In the genomic region with DNA sequence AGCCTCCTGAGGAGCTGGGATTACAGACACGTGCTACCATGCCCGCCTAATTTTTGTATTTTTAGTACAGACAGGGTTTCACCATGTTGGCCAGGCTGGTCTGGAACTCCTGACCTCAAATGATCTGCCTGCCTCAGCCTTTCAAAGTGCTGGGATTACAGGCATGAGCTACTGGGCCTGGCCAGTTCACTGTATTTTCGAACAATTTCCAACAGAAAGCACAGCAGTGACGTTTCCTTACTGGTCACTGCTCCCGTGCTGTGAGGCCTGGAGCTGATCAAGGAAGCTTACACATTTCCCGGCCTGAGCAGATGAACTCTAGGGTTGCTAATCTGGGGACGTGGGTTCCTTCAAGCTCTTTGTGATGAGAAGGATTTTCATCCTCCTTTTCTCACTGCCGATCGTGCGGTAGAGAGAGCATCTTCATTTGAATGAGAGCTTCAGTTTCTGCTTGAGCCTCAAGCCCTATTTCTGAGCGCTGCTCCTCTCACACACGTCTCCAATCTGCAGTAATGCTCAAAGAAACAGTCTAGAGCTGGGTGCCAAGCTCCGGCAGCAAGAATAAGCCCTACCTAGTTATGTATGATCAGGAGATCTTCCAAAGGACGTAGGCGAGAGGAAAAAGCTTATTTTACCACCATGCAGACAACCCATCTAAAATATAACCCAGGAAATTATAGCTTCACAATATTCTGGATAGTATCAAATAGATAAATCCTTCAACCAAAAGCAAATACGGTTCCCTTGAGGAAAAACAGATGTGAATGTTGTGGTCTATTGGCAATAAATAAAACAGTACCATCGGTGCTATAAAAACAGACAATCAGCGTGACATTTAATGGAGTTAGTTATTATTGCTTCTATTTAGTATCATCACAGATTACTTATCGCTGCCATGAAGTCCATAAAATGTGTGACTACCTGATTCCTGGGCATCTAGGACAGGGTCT, we compare ENCODE assay signal across 17 cellular contexts. TPM values are rescaled to one million over a fixed set of nuclear protein-coding genes. Genes with fewer than 3 reads are reported as not detected.
A peak's percentile ranks its signal among the peaks of the same experiment; 100 is the strongest.
DNase-seq lines count a peak whose midpoint lies in the region; ATAC-seq and TF ChIP-seq lines count a peak whose summit lies in the region.
"Had no signal": no experiment of that assay in that cellular context is flagged by ENCODE, and none has a peak within 500 bp of the region (broad histone marks: within the 10 kb centered on the region; RNA-seq: fewer than 3 reads in every experiment).

No MANE protein-coding gene starts in this region.

- intact Hi-C loops in head of caudate nucleus (cut with DNase I): loop anchor here (10.0 kb wide), 1 partner anchor 154 kb away; a partner anchor contains a TSS

- CTCF ChIA-PET in activated naive CD4-positive, alpha-beta T cell treated with anti-CD3 and anti-CD28 coated beads, Interleukin-2, amount 10 ng/mL, durations not matched to agents 7 days and 5 days (lab: Charles Lee): interaction anchor here (0.8 to 1.4 kb wide), 6 partner anchors 10 to 154 kb away, joined by 3 to 5 read pairs (median 3); no protein-coding TSS in a partner anchor

- H3K4me1 ChIP-seq in thoracic aorta (ENCODE audit: control insufficient read depth in 1 of 2, low read depth in 2 of 2): peaks cover 21 to 42% of the 10 kb centered on the region in 2 donors

- H3K27ac Mint-ChIP-seq in activated naive CD4-positive, alpha-beta T cell treated with anti-CD3 and anti-CD28 coated beads, Interleukin-2, amount 10 ng/mL, durations not matched to agents 7 days and 5 days: no peak overlapping the region
- H3K27ac Mint-ChIP-seq: activated T-cell treated with anti-CD3 and anti-CD28 coated beads, Interleukin-2, amount 50 U/mL, for 24 hours; T-helper 17 cell had no signal

- DNase-seq in activated naive CD4-positive, alpha-beta T cell treated with anti-CD3 and anti-CD28 coated beads, Interleukin-2, amount 10 ng/mL, durations not matched to agents 7 days and 5 days: peak; percentile 5
- no peak for DNase-seq in activated naive CD4-positive, alpha-beta T cell (lab: John Stamatoyannopoulos, UW)
- DNase-seq in head of caudate nucleus (peak in 22 of 42 donors; percentile 13 to 81 (median 50)), thoracic aorta (ENCODE audit: low spot score) (no peak), GM19238 (ENCODE audit: insufficient read length, low spot score) (no peak)
- DNase-seq: activated CD4-positive, alpha-beta T cell treated with anti-CD3 and anti-CD28 coated beads for 1 hour; activated T-cell treated with anti-CD3 and anti-CD28 coated beads, Interleukin-2, amount 50 U/mL, for 24 hours; Kasumi-1; mucosa of descending colon; NCI-H146; NCI-H524 treated with DMSO at 0.1 percent for 48 hours; T-helper 17 cell had no signal

- peaks cover 49% of the 10 kb centered on the region for H3K4me1 Mint-ChIP-seq in activated naive CD4-positive, alpha-beta T cell treated with anti-CD3 and anti-CD28 coated beads, Interleukin-2, amount 10 ng/mL, durations not matched to agents 7 days and 5 days

- H3K9me3 ChIP-seq in thoracic aorta: no peaks in the 10 kb centered on the region
- H3K9me3 ChIP-seq: mucosa of descending colon, tibial nerve had no signal

- ATAC-seq in thoracic aorta (ENCODE audit: insufficient number of reproducible peaks, low FRiP score, low read depth): no peak
- ATAC-seq in HG02642 (IDR thresholded peaks at IDR 0.05; ENCODE audit: poor library complexity, unreplicated experiment): no peak
- ATAC-seq: mucosa of descending colon, T-helper 17 cell had no signal

- no peaks in the 10 kb centered on the region for H3K27me3 ChIP-seq in thoracic aorta (replicated peaks; ENCODE audit: insufficient read depth)
- H3K27me3 ChIP-seq: tibial nerve had no signal

- peak overlapping the region; percentile 77 to 85 for H3K27ac ChIP-seq in thoracic aorta
- H3K27ac ChIP-seq: parathyroid adenoma had no signal

- TF ChIP-seq CTCF in thoracic aorta (IDR thresholded peaks at IDR 0.05): no peak

- H3K9me3 Mint-ChIP-seq in activated naive CD4-positive, alpha-beta T cell treated with anti-CD3 and anti-CD28 coated beads, Interleukin-2, amount 10 ng/mL, durations not matched to agents 7 days and 5 days: no peaks in the 10 kb centered on the region
- H3K9me3 Mint-ChIP-seq: activated T-cell treated with anti-CD3 and anti-CD28 coated beads, Interleukin-2, amount 50 U/mL, for 24 hours had no signal

- H3K36me3 ChIP-seq in thoracic aorta: no peaks in the 10 kb centered on the region

- no peak overlapping the region for H3K4me3 Mint-ChIP-seq in activated naive CD4-positive, alpha-beta T cell treated with anti-CD3 and anti-CD28 coated beads, Interleukin-2, amount 10 ng/mL, durations not matched to agents 7 days and 5 days
- H3K4me3 Mint-ChIP-seq: activated T-cell treated with anti-CD3 and anti-CD28 coated beads, Interleukin-2, amount 50 U/mL, for 24 hours; T-helper 17 cell had no signal

- peaks cover 9% of the 10 kb centered on the region for H3K36me3 Mint-ChIP-seq in activated naive CD4-positive, alpha-beta T cell treated with anti-CD3 and anti-CD28 coated beads, Interleukin-2, amount 10 ng/mL, durations not matched to agents 7 days and 5 days

- H3K4me3 ChIP-seq in thoracic aorta: no peak overlapping the region
- H3K4me3 ChIP-seq: mucosa of descending colon, tibial nerve had no signal

- H3K27me3 Mint-ChIP-seq in activated naive CD4-positive, alpha-beta T cell treated with anti-CD3 and anti-CD28 coated beads, Interleukin-2, amount 10 ng/mL, durations not matched to agents 7 days and 5 days: no peaks in the 10 kb centered on the region
- H3K27me3 Mint-ChIP-seq: activated T-cell treated with anti-CD3 and anti-CD28 coated beads, Interleukin-2, amount 50 U/mL, for 24 hours; T-helper 17 cell had no signal

RNA-seq across cellular contexts. Expression of a gene that starts 7.3 kb away (rescaled TPM):
- total RNA-seq in thoracic aorta: 10 to 100 TPM in 1 of 2 donors, 1 to 10 TPM in 1; 1.2 to 11.6 TPM

RNA-seq across cellular contexts. Expression of a gene that starts 16.3 kb away (rescaled TPM):
- total RNA-seq in thoracic aorta: 1 to 10 TPM; 1.9 to 4.9 TPM
- total RNA-seq: H4 had no signal

RNA-seq across cellular contexts. Expression of a gene that starts 21.4 kb away (rescaled TPM):
- not detected for total RNA-seq in thoracic aorta
- total RNA-seq: A673, H4 had no signal

RNA-seq across cellular contexts. Expression of a gene that starts 28.1 kb away (rescaled TPM):
- not detected for total RNA-seq in thoracic aorta
- total RNA-seq: A673, H4, T-helper 17 cell, tibial nerve had no signal

RNA-seq across cellular contexts. Expression of a gene that starts 28.2 kb away (rescaled TPM):
- 10 to 100 TPM in 1 of 2 donors, 1 to 10 TPM in 1; 6.9 to 16.7 TPM for total RNA-seq in thoracic aorta

Comparison
In these comparisons a context has a peak if more than half of its experiments do, and no peak if none do; other contexts are left out.
1. DNase-seq: peak in activated naive CD4-positive, alpha-beta T cell treated with anti-CD3 and anti-CD28 coated beads, Interleukin-2, amount 10 ng/mL, durations not matched to agents 7 days and 5 days (single experiment) and head of caudate nucleus (22 of 42); none in activated naive CD4-positive, alpha-beta T cell (0 of 4), thoracic aorta (single experiment) and GM19238 (single experiment).